10 cellular contexts compared by ENCODE assay signal in the genomic region with DNA sequence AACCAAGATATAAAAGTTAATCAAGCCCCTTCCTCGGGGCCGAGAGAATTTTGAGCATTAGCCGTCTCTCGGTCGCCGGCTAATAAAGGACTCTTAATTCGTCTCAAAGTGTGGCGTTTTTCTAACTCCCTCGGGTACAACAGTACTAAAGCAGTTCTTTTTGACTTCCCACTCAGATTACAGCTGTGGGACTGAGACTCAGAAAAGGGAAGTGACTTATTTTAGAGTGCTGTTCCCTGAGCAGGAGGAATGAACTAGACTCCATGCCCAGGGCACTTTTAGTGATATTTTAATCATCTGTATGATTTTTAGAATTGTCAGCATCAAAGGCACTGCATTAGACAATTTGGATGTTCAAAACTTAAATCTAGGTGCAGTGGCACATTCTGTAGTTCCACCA. TPM values are rescaled to one million over a fixed set of nuclear protein-coding genes. Genes with fewer than 3 reads are reported as not detected.
"Had no signal": no experiment of that assay in that cellular context is flagged by ENCODE, and none has a peak within 500 bp of the region (broad histone marks: within the 10 kb centered on the region; RNA-seq: fewer than 3 reads in every experiment).

No MANE protein-coding gene starts in this region.

RNA-seq across cellular contexts. Expression of a gene that starts 8.7 kb away (rescaled TPM):
- total RNA-seq: activated B cell treated with CpG ODN at 0.5 μM for 24 hours; activated CD4-positive, alpha-beta T cell treated with anti-CD3 and anti-CD28 coated beads, Interleukin-2, amount 10 ng/mL, durations not matched to agents 24 days and 14 days; activated CD8-positive, alpha-beta memory T cell treated with anti-CD3 and anti-CD28 coated beads, Interleukin-2, amount 10 ng/mL, durations not matched to agents 7 days and 5 days; activated T-helper 1 cell treated with anti-CD3 and anti-CD28 coated beads, Interleukin-12 subunit alpha, Interleukin-12 subunit beta, Interleukin-2, Interleukin-4 antibody, amounts not matched to agents 30 ng/mL and 10 ng/mL and 1 ng/mL, durations not matched to agents 14 hours and 24 hours and 36 hours; aorta; breast epithelium; cerebellum; colonic mucosa; PC-3; T-cell had no signal

RNA-seq across cellular contexts. Expression of a gene that starts 18.6 kb away (rescaled TPM):
- total RNA-seq: activated B cell treated with CpG ODN at 0.5 μM for 24 hours; activated CD4-positive, alpha-beta T cell treated with anti-CD3 and anti-CD28 coated beads, Interleukin-2, amount 10 ng/mL, durations not matched to agents 24 days and 14 days; activated CD8-positive, alpha-beta memory T cell treated with anti-CD3 and anti-CD28 coated beads, Interleukin-2, amount 10 ng/mL, durations not matched to agents 7 days and 5 days; activated T-helper 1 cell treated with anti-CD3 and anti-CD28 coated beads, Interleukin-12 subunit alpha, Interleukin-12 subunit beta, Interleukin-2, Interleukin-4 antibody, amounts not matched to agents 30 ng/mL and 10 ng/mL and 1 ng/mL, durations not matched to agents 14 hours and 24 hours and 36 hours; aorta; breast epithelium; cerebellum; colonic mucosa; PC-3; T-cell had no signal

RNA-seq across cellular contexts. Expression of a gene that starts 20.8 kb away (rescaled TPM):
- total RNA-seq: activated B cell treated with CpG ODN at 0.5 μM for 24 hours; activated CD4-positive, alpha-beta T cell treated with anti-CD3 and anti-CD28 coated beads, Interleukin-2, amount 10 ng/mL, durations not matched to agents 24 days and 14 days; activated CD8-positive, alpha-beta memory T cell treated with anti-CD3 and anti-CD28 coated beads, Interleukin-2, amount 10 ng/mL, durations not matched to agents 7 days and 5 days; activated T-helper 1 cell treated with anti-CD3 and anti-CD28 coated beads, Interleukin-12 subunit alpha, Interleukin-12 subunit beta, Interleukin-2, Interleukin-4 antibody, amounts not matched to agents 30 ng/mL and 10 ng/mL and 1 ng/mL, durations not matched to agents 14 hours and 24 hours and 36 hours; breast epithelium; cerebellum; colonic mucosa; T-cell had no signal

RNA-seq across cellular contexts. Expression of a gene that starts 35.0 kb away (rescaled TPM):
- total RNA-seq: activated B cell treated with CpG ODN at 0.5 μM for 24 hours; activated CD4-positive, alpha-beta T cell treated with anti-CD3 and anti-CD28 coated beads, Interleukin-2, amount 10 ng/mL, durations not matched to agents 24 days and 14 days; activated CD8-positive, alpha-beta memory T cell treated with anti-CD3 and anti-CD28 coated beads, Interleukin-2, amount 10 ng/mL, durations not matched to agents 7 days and 5 days; activated T-helper 1 cell treated with anti-CD3 and anti-CD28 coated beads, Interleukin-12 subunit alpha, Interleukin-12 subunit beta, Interleukin-2, Interleukin-4 antibody, amounts not matched to agents 30 ng/mL and 10 ng/mL and 1 ng/mL, durations not matched to agents 14 hours and 24 hours and 36 hours; aorta; breast epithelium; cerebellum; colonic mucosa; PC-3; T-cell had no signal

RNA-seq across cellular contexts. Expression of a gene that starts 38.5 kb away (rescaled TPM):
- total RNA-seq: activated B cell treated with CpG ODN at 0.5 μM for 24 hours; activated CD4-positive, alpha-beta T cell treated with anti-CD3 and anti-CD28 coated beads, Interleukin-2, amount 10 ng/mL, durations not matched to agents 24 days and 14 days; activated CD8-positive, alpha-beta memory T cell treated with anti-CD3 and anti-CD28 coated beads, Interleukin-2, amount 10 ng/mL, durations not matched to agents 7 days and 5 days; activated T-helper 1 cell treated with anti-CD3 and anti-CD28 coated beads, Interleukin-12 subunit alpha, Interleukin-12 subunit beta, Interleukin-2, Interleukin-4 antibody, amounts not matched to agents 30 ng/mL and 10 ng/mL and 1 ng/mL, durations not matched to agents 14 hours and 24 hours and 36 hours; aorta; breast epithelium; cerebellum; colonic mucosa; PC-3; T-cell had no signal
- polyA plus RNA-seq: aorta had no signal
